In the genomic region with DNA sequence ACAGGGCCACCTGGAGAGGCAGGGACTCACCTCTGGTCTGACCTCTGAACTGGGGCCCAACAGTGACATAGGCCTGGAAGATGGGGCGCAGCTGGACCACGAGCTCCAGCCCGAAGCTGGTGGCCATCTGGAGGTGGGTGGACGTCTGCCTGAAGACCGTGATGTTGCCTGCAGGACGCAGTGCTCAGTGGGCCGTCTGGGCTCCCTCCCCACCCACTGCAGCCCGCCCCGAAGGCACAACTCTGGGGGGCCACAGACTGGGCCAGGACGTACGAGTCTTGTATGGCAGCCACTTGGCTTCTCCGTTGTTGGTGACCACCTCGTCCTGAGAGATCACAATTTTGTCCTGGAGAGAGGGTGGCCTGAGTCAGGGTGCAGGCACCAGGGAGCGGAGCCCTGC, we compare ENCODE assay signal across 2 cellular contexts.
TF ChIP-seq lines count a peak whose summit lies in the region.

No MANE protein-coding gene starts in this region.

TF ChIP-seq in HCT116, 20 proteins besides CTCF, POLR2A, EP300 and RAD21:
- TF ChIP-seq FOSL1 (IDR thresholded peaks at IDR 0.05; ENCODE audit: low read depth), result no peak
- TF ChIP-seq EGR1 (IDR thresholded peaks at IDR 0.05; ENCODE audit: low read depth), result no peak
- TF ChIP-seq ELF1 (IDR thresholded peaks at IDR 0.05; ENCODE audit: borderline replicate concordance, low read depth), result no peak
- TF ChIP-seq, protein P1, sequence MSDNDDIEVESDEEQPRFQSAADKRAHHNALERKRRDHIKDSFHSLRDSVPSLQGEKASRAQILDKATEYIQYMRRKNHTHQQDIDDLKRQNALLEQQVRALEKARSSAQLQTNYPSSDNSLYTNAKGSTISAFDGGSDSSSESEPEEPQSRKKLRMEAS (IDR thresholded peaks at IDR 0.05), result no peak
- TF ChIP-seq CBX3 (IDR thresholded peaks at IDR 0.05; ENCODE audit: low read depth), result no peak
- no peak for TF ChIP-seq TCF7L2 (IDR thresholded peaks at IDR 0.05; ENCODE audit: borderline replicate concordance, extremely low read depth, insufficient read depth, insufficient read length)
- TF ChIP-seq JUND (IDR thresholded peaks at IDR 0.05), result no peak
- TF ChIP-seq, protein P2, sequence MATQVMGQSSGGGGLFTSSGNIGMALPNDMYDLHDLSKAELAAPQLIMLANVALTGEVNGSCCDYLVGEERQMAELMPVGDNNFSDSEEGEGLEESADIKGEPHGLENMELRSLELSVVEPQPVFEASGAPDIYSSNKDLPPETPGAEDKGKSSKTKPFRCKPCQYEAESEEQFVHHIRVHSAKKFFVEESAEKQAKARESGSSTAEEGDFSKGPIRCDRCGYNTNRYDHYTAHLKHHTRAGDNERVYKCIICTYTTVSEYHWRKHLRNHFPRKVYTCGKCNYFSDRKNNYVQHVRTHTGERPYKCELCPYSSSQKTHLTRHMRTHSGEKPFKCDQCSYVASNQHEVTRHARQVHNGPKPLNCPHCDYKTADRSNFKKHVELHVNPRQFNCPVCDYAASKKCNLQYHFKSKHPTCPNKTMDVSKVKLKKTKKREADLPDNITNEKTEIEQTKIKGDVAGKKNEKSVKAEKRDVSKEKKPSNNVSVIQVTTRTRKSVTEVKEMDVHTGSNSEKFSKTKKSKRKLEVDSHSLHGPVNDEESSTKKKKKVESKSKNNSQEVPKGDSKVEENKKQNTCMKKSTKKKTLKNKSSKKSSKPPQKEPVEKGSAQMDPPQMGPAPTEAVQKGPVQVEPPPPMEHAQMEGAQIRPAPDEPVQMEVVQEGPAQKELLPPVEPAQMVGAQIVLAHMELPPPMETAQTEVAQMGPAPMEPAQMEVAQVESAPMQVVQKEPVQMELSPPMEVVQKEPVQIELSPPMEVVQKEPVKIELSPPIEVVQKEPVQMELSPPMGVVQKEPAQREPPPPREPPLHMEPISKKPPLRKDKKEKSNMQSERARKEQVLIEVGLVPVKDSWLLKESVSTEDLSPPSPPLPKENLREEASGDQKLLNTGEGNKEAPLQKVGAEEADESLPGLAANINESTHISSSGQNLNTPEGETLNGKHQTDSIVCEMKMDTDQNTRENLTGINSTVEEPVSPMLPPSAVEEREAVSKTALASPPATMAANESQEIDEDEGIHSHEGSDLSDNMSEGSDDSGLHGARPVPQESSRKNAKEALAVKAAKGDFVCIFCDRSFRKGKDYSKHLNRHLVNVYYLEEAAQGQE (IDR thresholded peaks at IDR 0.05; ENCODE audit: low read depth), result no peak
- TF ChIP-seq ZFX (IDR thresholded peaks at IDR 0.05), result no peak
- TF ChIP-seq EZH2phosphoT487 (IDR thresholded peaks at IDR 0.05; ENCODE audit: borderline replicate concordance), result no peak
- TF ChIP-seq EZH2 (IDR thresholded peaks at IDR 0.05), result no peak
- TF ChIP-seq POLR2AphosphoS5 (IDR thresholded peaks at IDR 0.05; ENCODE audit: low read depth, low read length), result no peak
- no peak for TF ChIP-seq SP1 (IDR thresholded peaks at IDR 0.05; ENCODE audit: low read depth)

TF ChIP-seq in H1, 55 proteins besides CTCF, POLR2A, EP300 and RAD21:
- TF ChIP-seq FOSL1 (IDR thresholded peaks at IDR 0.05; ENCODE audit: insufficient read depth, low read depth, low read length), result no peak
